In the genomic region with DNA sequence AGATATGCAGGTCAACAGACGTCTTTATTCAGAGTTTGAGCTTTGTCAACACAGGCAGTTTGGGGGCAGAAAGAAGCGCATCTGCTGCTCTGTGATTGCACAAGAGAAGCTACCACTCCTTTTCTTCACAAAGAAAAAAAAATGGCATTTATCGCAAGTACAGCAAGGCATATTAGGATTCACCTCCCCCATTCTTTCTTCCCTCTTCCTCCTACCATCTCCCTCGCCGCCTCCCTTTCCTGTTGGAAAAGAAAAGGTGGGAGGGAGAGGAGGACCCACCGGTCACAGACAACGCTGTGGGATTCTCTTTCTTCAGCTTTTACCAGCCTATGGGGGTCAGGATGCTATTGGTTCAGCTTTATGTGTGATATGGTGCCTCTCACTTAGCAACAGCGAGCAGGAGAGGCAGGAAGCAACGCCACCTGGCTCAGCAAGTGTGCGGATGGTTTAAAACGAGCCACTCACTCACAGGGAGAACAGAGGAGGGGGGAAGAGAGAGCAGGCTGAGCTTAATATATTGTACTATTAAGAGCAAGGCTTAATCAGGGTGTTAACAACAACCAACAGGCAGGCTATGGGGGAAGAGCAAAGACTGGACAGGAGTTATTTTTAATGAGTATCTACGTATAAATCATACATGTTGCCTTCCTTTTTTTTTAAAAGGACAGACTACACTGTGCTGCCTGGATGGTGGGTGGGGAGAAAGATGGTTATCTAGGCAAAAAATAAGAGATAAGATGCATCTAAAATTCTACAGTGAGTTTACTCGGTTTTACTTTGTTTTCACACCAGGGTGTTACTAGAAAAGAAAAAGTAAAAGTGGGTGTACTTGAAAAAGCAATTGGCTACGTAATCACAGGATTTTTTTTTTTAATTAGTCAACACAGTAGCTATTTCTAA, we compare ENCODE assay signal across 8 cellular contexts.
DNase-seq lines count a peak whose midpoint lies in the region; ATAC-seq and TF ChIP-seq lines count a peak whose summit lies in the region.

No MANE protein-coding gene starts in this region.

- intact Hi-C loops in left lung (cut with DNase I), result no loop called here

- H4K20me1 ChIP-seq in BLaER1, result no peaks in the 10 kb centered on the region

- DNase-seq in H7, result peak; percentile 25
- DNase-seq in NCI-H2171 (lab: John Stamatoyannopoulos, UW), result peak; percentile 71
- DNase-seq in activated CD4-positive, alpha-beta T cell treated with anti-CD3 and anti-CD28 coated beads for 4 hours, result peak; percentile 29 to 40
- DNase-seq in left lung, result peak in 1 of 2 donors; percentile 57
- DNase-seq in stimulated activated CD4-positive, alpha-beta T cell treated with anti-CD3 and anti-CD28 coated beads, Interleukin-4, amount 100 ng/mL, for 4 hours, result peak; percentile 15 to 40

- H3K4me3 ChIP-seq in BLaER1 (peak overlapping the region; percentile 46), H7 (ENCODE audit: insufficient read depth, low read depth, low read length) (peak overlapping the region; percentile 17), duodenal mucosa (ENCODE audit: low read depth in 1 of 2, low read length in 2 of 2) (peak overlapping the region; percentile 74), left lung (peak overlapping the region; percentile 13 to 28)

- H3K9me3 ChIP-seq in BLaER1, result no peaks in the 10 kb centered on the region
- H3K9me3 ChIP-seq in duodenal mucosa (ENCODE audit: control insufficient read depth in 1 of 2, low read length in 2 of 2), result no peaks in the 10 kb centered on the region
- no peaks in the 10 kb centered on the region for H3K9me3 ChIP-seq in left lung

- H3K4me1 ChIP-seq in BLaER1 (peaks cover 80% of the 10 kb centered on the region), duodenal mucosa (ENCODE audit: control insufficient read depth in 1 of 2, insufficient read depth in 2 of 2, low read length in 2 of 2) (peaks cover 29 to 46% of the 10 kb centered on the region in 2 donors), left lung (peaks cover 6 to 56% of the 10 kb centered on the region in 2 donors)

- H3K4me2 ChIP-seq in BLaER1, result peak overlapping the region; percentile 79

- ATAC-seq in left lung, result peak; percentile 73
- no peak for ATAC-seq in HG02884 (IDR thresholded peaks at IDR 0.05; ENCODE audit: unreplicated experiment)

- H3K27ac ChIP-seq in BLaER1 (peak overlapping the region; percentile 50), duodenal mucosa (ENCODE audit: low read depth, low read length) (peak overlapping the region; percentile 43), left lung (peak overlapping the region; percentile 63 to 79)

- no peaks in the 10 kb centered on the region for H3K36me3 ChIP-seq in BLaER1
- no peaks in the 10 kb centered on the region for H3K36me3 ChIP-seq in H7 (replicated peaks; ENCODE audit: control insufficient read depth, insufficient read depth, low read length)
- no peaks in the 10 kb centered on the region for H3K36me3 ChIP-seq in duodenal mucosa (ENCODE audit: control insufficient read depth in 1 of 2, insufficient read depth in 2 of 2, low read length in 2 of 2)
- no peaks in the 10 kb centered on the region for H3K36me3 ChIP-seq in left lung

- no peak for TF ChIP-seq CTCF in left lung (IDR thresholded peaks at IDR 0.05)

- H3K9ac ChIP-seq in BLaER1 (peak overlapping the region; percentile 36), duodenal mucosa (ENCODE audit: low read depth in 1 of 2, low read length in 2 of 2) (peak overlapping the region; percentile 43 to 62)

- H3K27me3 ChIP-seq in BLaER1 (no peaks in the 10 kb centered on the region), H7 (ENCODE audit: control insufficient read depth, insufficient read depth, low read length) (no peaks in the 10 kb centered on the region), duodenal mucosa (ENCODE audit: control insufficient read depth in 1 of 2, insufficient read depth in 2 of 2, low read length in 2 of 2) (no peaks in the 10 kb centered on the region), left lung (no peaks in the 10 kb centered on the region)

Comparison
In these comparisons a context has a peak if more than half of its experiments do, and no peak if none do; other contexts are left out.
1. H3K4me3 ChIP-seq: peak in every context shown above with its lines; median percentile 74 in duodenal mucosa; 46 in BLaER1; 20 in left lung; 17 in H7.